ENCODE assay signal across 8 cellular contexts in the genomic region with DNA sequence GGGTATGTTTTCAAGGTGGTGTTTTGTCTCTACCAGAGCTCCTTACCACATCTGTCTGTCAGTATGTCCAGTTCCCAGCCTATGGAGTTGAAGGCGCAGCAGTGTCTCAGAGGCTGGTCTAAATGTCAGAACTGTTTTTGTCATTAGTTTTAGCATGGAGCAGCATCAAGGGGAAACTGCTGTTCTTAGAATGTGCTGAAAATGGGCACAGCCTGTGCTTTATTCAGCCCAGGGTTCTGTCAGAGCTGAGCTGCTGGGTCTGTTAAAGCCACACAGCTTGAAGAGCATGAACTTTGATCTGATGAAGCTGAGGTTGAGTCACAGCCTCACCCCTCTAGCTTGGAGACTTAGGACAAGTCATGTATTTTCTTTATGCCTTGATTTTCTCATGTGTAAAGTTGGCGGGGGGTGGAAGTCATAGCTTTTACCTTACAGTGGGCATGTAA.
DNase-seq lines count a peak whose midpoint lies in the region; ATAC-seq lines count a peak whose summit lies in the region.

No MANE protein-coding gene starts in this region.

- ATAC-seq in activated CD8-positive, alpha-beta memory T cell treated with anti-CD3 and anti-CD28 coated beads, Interleukin-2, amount 10 ng/mL, durations not matched to agents 7 days and 5 days = peak; percentile 54
- ATAC-seq in T-cell (replicated peaks in 1 of 4) (peak; percentile 37 to 58 (median 48)), HG02642 (IDR thresholded peaks at IDR 0.05; ENCODE audit: poor library complexity, unreplicated experiment) (no peak), HG02610 (IDR thresholded peaks at IDR 0.05; ENCODE audit: unreplicated experiment) (no peak), GM21515 (IDR thresholded peaks at IDR 0.05; ENCODE audit: unreplicated experiment) (no peak)
- ATAC-seq in stimulated activated memory B cell treated with anti-CD40 and anti-IgM and Interleukin-4, amounts not matched to agents 10 μg/mL and 1 μg/mL and 100 μg/mL, for 72 hours = no peak

- H3K36me3 Mint-ChIP-seq in activated CD8-positive, alpha-beta memory T cell treated with anti-CD3 and anti-CD28 coated beads, Interleukin-2, amount 10 ng/mL, durations not matched to agents 7 days and 5 days = peaks cover 37% of the 10 kb centered on the region
- peaks cover 23% of the 10 kb centered on the region for H3K36me3 Mint-ChIP-seq in T-cell
- H3K36me3 Mint-ChIP-seq in dendritic cell treated with granulocyte-macrophage colony-stimulating factor and Interleukin-4, amounts not matched to agents 40 ng/mL and 50 ng/mL, for 4 days (ENCODE audit: low read depth) = no peaks in the 10 kb centered on the region
- H3K36me3 Mint-ChIP-seq in stimulated activated memory B cell treated with anti-CD40 and anti-IgM and Interleukin-4, amounts not matched to agents 10 μg/mL and 1 μg/mL and 100 μg/mL, for 72 hours = peaks cover 43% of the 10 kb centered on the region

- peaks cover 21% of the 10 kb centered on the region for H3K27me3 Mint-ChIP-seq in activated CD8-positive, alpha-beta memory T cell treated with anti-CD3 and anti-CD28 coated beads, Interleukin-2, amount 10 ng/mL, durations not matched to agents 7 days and 5 days
- H3K27me3 Mint-ChIP-seq in T-cell = peaks cover 45 to 61% of the 10 kb centered on the region in 2 donors
- H3K27me3 Mint-ChIP-seq in dendritic cell treated with granulocyte-macrophage colony-stimulating factor and Interleukin-4, amounts not matched to agents 40 ng/mL and 50 ng/mL, for 4 days = peaks cover 90% of the 10 kb centered on the region
- H3K27me3 Mint-ChIP-seq in stimulated activated memory B cell treated with anti-CD40 and anti-IgM and Interleukin-4, amounts not matched to agents 10 μg/mL and 1 μg/mL and 100 μg/mL, for 72 hours = no peaks in the 10 kb centered on the region

- peaks cover 58% of the 10 kb centered on the region for H3K4me1 Mint-ChIP-seq in activated CD8-positive, alpha-beta memory T cell treated with anti-CD3 and anti-CD28 coated beads, Interleukin-2, amount 10 ng/mL, durations not matched to agents 7 days and 5 days
- peaks cover 63 to 78% (median 72%) of the 10 kb centered on the region in 3 donors for H3K4me1 Mint-ChIP-seq in T-cell
- H3K4me1 Mint-ChIP-seq in dendritic cell treated with granulocyte-macrophage colony-stimulating factor and Interleukin-4, amounts not matched to agents 40 ng/mL and 50 ng/mL, for 4 days (ENCODE audit: low read depth) = peaks cover 39% of the 10 kb centered on the region
- H3K4me1 Mint-ChIP-seq in stimulated activated memory B cell treated with anti-CD40 and anti-IgM and Interleukin-4, amounts not matched to agents 10 μg/mL and 1 μg/mL and 100 μg/mL, for 72 hours = peaks cover 35% of the 10 kb centered on the region

- intact Hi-C loops in dendritic cell treated with granulocyte-macrophage colony-stimulating factor and Interleukin-4, amounts not matched to agents 40 ng/mL and 50 ng/mL, for 4 days (cut with micrococcal nuclease) = no loop called here

- DNase-seq in activated CD8-positive, alpha-beta memory T cell treated with anti-CD3 and anti-CD28 coated beads, Interleukin-2, amount 10 ng/mL, durations not matched to agents 7 days and 5 days = peak; percentile 46
- DNase-seq in activated CD8-positive, alpha-beta memory T cell treated with anti-CD3 and anti-CD28 coated beads for 24 hours = no peak
- peak in 26 of 34 experiments; percentile 9 to 63 (median 29) for DNase-seq in T-cell

- CTCF ChIA-PET in activated CD8-positive, alpha-beta memory T cell treated with anti-CD3 and anti-CD28 coated beads, Interleukin-2, amount 10 ng/mL, durations not matched to agents 7 days and 5 days (lab: Charles Lee) = interaction anchor here (0.7 to 3.8 kb wide), 11 partner anchors 13 to 465 kb away, joined by 3 to 20 read pairs (median 4); a partner anchor contains a TSS
- CTCF ChIA-PET in T-cell (lab: Charles Lee) = interaction anchor here in 1 of 2 donors (0.6 to 1.9 kb wide), 8 partner anchors 13 to 430 kb away, joined by 3 to 18 read pairs (median 3); no protein-coding TSS in a partner anchor

- no peaks in the 10 kb centered on the region for H3K9me3 Mint-ChIP-seq in activated CD8-positive, alpha-beta memory T cell treated with anti-CD3 and anti-CD28 coated beads, Interleukin-2, amount 10 ng/mL, durations not matched to agents 7 days and 5 days (ENCODE audit: low read depth)
- H3K9me3 Mint-ChIP-seq in T-cell = peaks cover 0 to 6% (median 5%) of the 10 kb centered on the region in 3 donors
- H3K9me3 Mint-ChIP-seq in dendritic cell treated with granulocyte-macrophage colony-stimulating factor and Interleukin-4, amounts not matched to agents 40 ng/mL and 50 ng/mL, for 4 days = peaks cover 6% of the 10 kb centered on the region
- H3K9me3 Mint-ChIP-seq in stimulated activated memory B cell treated with anti-CD40 and anti-IgM and Interleukin-4, amounts not matched to agents 10 μg/mL and 1 μg/mL and 100 μg/mL, for 72 hours = peaks cover 6% of the 10 kb centered on the region

- H3K27ac Mint-ChIP-seq in activated CD8-positive, alpha-beta memory T cell treated with anti-CD3 and anti-CD28 coated beads, Interleukin-2, amount 10 ng/mL, durations not matched to agents 7 days and 5 days = peak overlapping the region; percentile 85
- H3K27ac Mint-ChIP-seq in T-cell = peak overlapping the region; percentile 23 to 52
- H3K27ac Mint-ChIP-seq in dendritic cell treated with granulocyte-macrophage colony-stimulating factor and Interleukin-4, amounts not matched to agents 40 ng/mL and 50 ng/mL, for 4 days = peak overlapping the region; percentile 34
- H3K27ac Mint-ChIP-seq in stimulated activated memory B cell treated with anti-CD40 and anti-IgM and Interleukin-4, amounts not matched to agents 10 μg/mL and 1 μg/mL and 100 μg/mL, for 72 hours = peak overlapping the region; percentile 50

- POLR2A ChIA-PET in T-cell (lab: Charles Lee) = interaction anchor here in 1 of 2 donors (1.5 kb wide), 1 partner anchor 19 kb away, joined by 8 read pairs; no protein-coding TSS in a partner anchor

- H3K4me3 Mint-ChIP-seq in activated CD8-positive, alpha-beta memory T cell treated with anti-CD3 and anti-CD28 coated beads, Interleukin-2, amount 10 ng/mL, durations not matched to agents 7 days and 5 days = peak overlapping the region; percentile 42
- H3K4me3 Mint-ChIP-seq in T-cell = peak overlapping the region; percentile 31 to 72 (median 52)
- no peak overlapping the region for H3K4me3 Mint-ChIP-seq in dendritic cell treated with granulocyte-macrophage colony-stimulating factor and Interleukin-4, amounts not matched to agents 40 ng/mL and 50 ng/mL, for 4 days
- H3K4me3 Mint-ChIP-seq in stimulated activated memory B cell treated with anti-CD40 and anti-IgM and Interleukin-4, amounts not matched to agents 10 μg/mL and 1 μg/mL and 100 μg/mL, for 72 hours = no peak overlapping the region

Comparison
In these comparisons a context has a peak if more than half of its experiments do, and no peak if none do; other contexts are left out.
1. ATAC-seq: peak in activated CD8-positive, alpha-beta memory T cell treated with anti-CD3 and anti-CD28 coated beads, Interleukin-2, amount 10 ng/mL, durations not matched to agents 7 days and 5 days (single experiment) and T-cell (4 of 4); none in stimulated activated memory B cell treated with anti-CD40 and anti-IgM and Interleukin-4, amounts not matched to agents 10 μg/mL and 1 μg/mL and 100 μg/mL, for 72 hours (single experiment), HG02642 (single experiment), HG02610 (single experiment) and GM21515 (single experiment).
2. H3K27ac Mint-ChIP-seq: peak in every context shown above with its lines; median percentile 85 in activated CD8-positive, alpha-beta memory T cell treated with anti-CD3 and anti-CD28 coated beads, Interleukin-2, amount 10 ng/mL, durations not matched to agents 7 days and 5 days; 50 in stimulated activated memory B cell treated with anti-CD40 and anti-IgM and Interleukin-4, amounts not matched to agents 10 μg/mL and 1 μg/mL and 100 μg/mL, for 72 hours; 38 in T-cell; 34 in dendritic cell treated with granulocyte-macrophage colony-stimulating factor and Interleukin-4, amounts not matched to agents 40 ng/mL and 50 ng/mL, for 4 days.
3. H3K4me3 Mint-ChIP-seq: peak in activated CD8-positive, alpha-beta memory T cell treated with anti-CD3 and anti-CD28 coated beads, Interleukin-2, amount 10 ng/mL, durations not matched to agents 7 days and 5 days (single experiment) and T-cell (3 of 3); none in dendritic cell treated with granulocyte-macrophage colony-stimulating factor and Interleukin-4, amounts not matched to agents 40 ng/mL and 50 ng/mL, for 4 days (single experiment) and stimulated activated memory B cell treated with anti-CD40 and anti-IgM and Interleukin-4, amounts not matched to agents 10 μg/mL and 1 μg/mL and 100 μg/mL, for 72 hours (single experiment).